12 cellular contexts compared by ENCODE assay signal in genomic region chr3:132550579-132551305, GRCh38. TPM values are rescaled to one million over a fixed set of nuclear protein-coding genes. Genes with fewer than 3 reads are reported as not detected.
DNase-seq lines count a peak whose midpoint lies in the region; ATAC-seq and TF ChIP-seq lines count a peak whose summit lies in the region.
"Had no signal": no experiment of that assay in that cellular context is flagged by ENCODE, and none has a peak within 500 bp of the region (broad histone marks: within the 10 kb centered on the region; RNA-seq: fewer than 3 reads in every experiment).

No MANE protein-coding gene starts in this region.

- H3K4me3 ChIP-seq in HL-60 (replicated peaks; ENCODE audit: insufficient read depth, low read length): no peak overlapping the region
- H3K4me3 ChIP-seq: cardiac muscle cell had no signal

- H3K27me3 ChIP-seq in HL-60 (ENCODE audit: insufficient read depth, poor library complexity, severe bottlenecking): no peaks in the 10 kb centered on the region
- H3K27me3 ChIP-seq: cardiac muscle cell had no signal

- peak overlapping the region; percentile 2 for H3K4me3 Mint-ChIP-seq in activated T-helper 1 cell treated with anti-CD3 and anti-CD28 coated beads, Interleukin-12 subunit alpha, Interleukin-12 subunit beta, Interleukin-2, Interleukin-4 antibody, amounts not matched to agents 30 ng/mL and 10 ng/mL and 1 ng/mL, durations not matched to agents 14 hours and 24 hours and 36 hours
- no peak overlapping the region for H3K4me3 Mint-ChIP-seq in osteocyte (ENCODE audit: unreplicated experiment)
- H3K4me3 Mint-ChIP-seq: nephron progenitor cell had no signal

- peak in 1 of 2 experiments; percentile 20 for DNase-seq in HL-60 (ENCODE audit: low read depth in 1 of 2, low spot score in 1 of 2)
- DNase-seq in activated T-helper 1 cell treated with anti-CD3 and anti-CD28 coated beads, Interleukin-12 subunit alpha, Interleukin-12 subunit beta, Interleukin-2, Interleukin-4 antibody, amounts not matched to agents 30 ng/mL and 10 ng/mL and 1 ng/mL, durations not matched to agents 14 hours and 24 hours and 36 hours (ENCODE audit: low spot score): no peak
- no peak for DNase-seq in osteocyte (ENCODE audit: extremely low spot score, unreplicated experiment)
- DNase-seq in omental fat pad (ENCODE audit: low spot score): no peak
- DNase-seq: activated CD8-positive, alpha-beta memory T cell treated with anti-CD3 and anti-CD28 coated beads, Interleukin-2, amount 50 U/mL, for 48 hours; NCI-H774; nephron progenitor cell had no signal

- H3K36me3 Mint-ChIP-seq in activated T-helper 1 cell treated with anti-CD3 and anti-CD28 coated beads, Interleukin-12 subunit alpha, Interleukin-12 subunit beta, Interleukin-2, Interleukin-4 antibody, amounts not matched to agents 30 ng/mL and 10 ng/mL and 1 ng/mL, durations not matched to agents 14 hours and 24 hours and 36 hours (ENCODE audit: low read depth): peaks cover 12% of the 10 kb centered on the region
- H3K36me3 Mint-ChIP-seq in osteocyte (ENCODE audit: unreplicated experiment): no peaks in the 10 kb centered on the region

- intact Hi-C loops in activated T-helper 1 cell treated with anti-CD3 and anti-CD28 coated beads, Interleukin-12 subunit alpha, Interleukin-12 subunit beta, Interleukin-2, Interleukin-4 antibody, amounts not matched to agents 30 ng/mL and 10 ng/mL and 1 ng/mL, durations not matched to agents 14 hours and 24 hours and 36 hours (cut with micrococcal nuclease): loop anchor here (1.0 kb wide), 4 partner anchors 8 to 133 kb away; partner anchors contain the start of gene DNAJC13

- peaks cover 64% of the 10 kb centered on the region for H3K4me1 Mint-ChIP-seq in activated T-helper 1 cell treated with anti-CD3 and anti-CD28 coated beads, Interleukin-12 subunit alpha, Interleukin-12 subunit beta, Interleukin-2, Interleukin-4 antibody, amounts not matched to agents 30 ng/mL and 10 ng/mL and 1 ng/mL, durations not matched to agents 14 hours and 24 hours and 36 hours (ENCODE audit: low read depth)
- H3K4me1 Mint-ChIP-seq in osteocyte (ENCODE audit: unreplicated experiment): peaks cover 42% of the 10 kb centered on the region
- H3K4me1 Mint-ChIP-seq: nephron progenitor cell had no signal

- H3K27ac Mint-ChIP-seq in activated T-helper 1 cell treated with anti-CD3 and anti-CD28 coated beads, Interleukin-12 subunit alpha, Interleukin-12 subunit beta, Interleukin-2, Interleukin-4 antibody, amounts not matched to agents 30 ng/mL and 10 ng/mL and 1 ng/mL, durations not matched to agents 14 hours and 24 hours and 36 hours: peak overlapping the region; percentile 95
- peak overlapping the region; percentile 20 for H3K27ac Mint-ChIP-seq in osteocyte (ENCODE audit: unreplicated experiment)
- H3K27ac Mint-ChIP-seq: nephron progenitor cell had no signal

- H3K27ac ChIP-seq in HL-60 (replicated peaks): peak overlapping the region; percentile 17; the same call in 1 of the 2 replicates
- H3K27ac ChIP-seq: cardiac muscle cell had no signal

- H3K9me3 Mint-ChIP-seq in activated T-helper 1 cell treated with anti-CD3 and anti-CD28 coated beads, Interleukin-12 subunit alpha, Interleukin-12 subunit beta, Interleukin-2, Interleukin-4 antibody, amounts not matched to agents 30 ng/mL and 10 ng/mL and 1 ng/mL, durations not matched to agents 14 hours and 24 hours and 36 hours: peaks cover 3% of the 10 kb centered on the region
- H3K9me3 Mint-ChIP-seq in osteocyte (ENCODE audit: unreplicated experiment): no peaks in the 10 kb centered on the region
- H3K9me3 Mint-ChIP-seq: nephron progenitor cell had no signal

- no peak for TF ChIP-seq CTCF in HL-60 (IDR thresholded peaks at IDR 0.05; ENCODE audit: insufficient read depth, low read length)
- TF ChIP-seq CTCF in osteocyte (IDR thresholded peaks at IDR 0.05): no peak
- TF ChIP-seq CTCF in omental fat pad (IDR thresholded peaks at IDR 0.05): no peak

- ATAC-seq in GM18511 (IDR thresholded peaks at IDR 0.05; ENCODE audit: unreplicated experiment) (peak; percentile 4), HG02610 (IDR thresholded peaks at IDR 0.05; ENCODE audit: unreplicated experiment) (no peak), GM21576 (IDR thresholded peaks at IDR 0.05; ENCODE audit: unreplicated experiment) (no peak), omental fat pad (ENCODE audit: low FRiP score) (no peak)

- H3K27me3 Mint-ChIP-seq in activated T-helper 1 cell treated with anti-CD3 and anti-CD28 coated beads, Interleukin-12 subunit alpha, Interleukin-12 subunit beta, Interleukin-2, Interleukin-4 antibody, amounts not matched to agents 30 ng/mL and 10 ng/mL and 1 ng/mL, durations not matched to agents 14 hours and 24 hours and 36 hours (ENCODE audit: insufficient read depth): no peaks in the 10 kb centered on the region
- H3K27me3 Mint-ChIP-seq in osteocyte (ENCODE audit: unreplicated experiment): no peaks in the 10 kb centered on the region

RNA-seq across cellular contexts. Expression of gene ACKR4, which starts 46.3 kb away (rescaled TPM):
- 0.15 and 0.16 TPM in 2 replicates for total RNA-seq in activated T-helper 1 cell treated with anti-CD3 and anti-CD28 coated beads, Interleukin-12 subunit alpha, Interleukin-12 subunit beta, Interleukin-2, Interleukin-4 antibody, amounts not matched to agents 30 ng/mL and 10 ng/mL and 1 ng/mL, durations not matched to agents 14 hours and 24 hours and 36 hours
- total RNA-seq in osteocyte: 0.42 and 0.64 TPM in 2 replicates
- total RNA-seq in omental fat pad: 1 to 10 TPM in 3 of 4 donors, not detected in 1; 1.4 to 3.2 (median 2.8) TPM
- total RNA-seq: cardiac muscle cell; T-helper 2 cell treated with Interferon-gamma antibody and Interleukin-4, amounts not matched to agents 100 ng/mL and 5 ng/mL, for 36 hours had no signal
